In the genomic region with DNA sequence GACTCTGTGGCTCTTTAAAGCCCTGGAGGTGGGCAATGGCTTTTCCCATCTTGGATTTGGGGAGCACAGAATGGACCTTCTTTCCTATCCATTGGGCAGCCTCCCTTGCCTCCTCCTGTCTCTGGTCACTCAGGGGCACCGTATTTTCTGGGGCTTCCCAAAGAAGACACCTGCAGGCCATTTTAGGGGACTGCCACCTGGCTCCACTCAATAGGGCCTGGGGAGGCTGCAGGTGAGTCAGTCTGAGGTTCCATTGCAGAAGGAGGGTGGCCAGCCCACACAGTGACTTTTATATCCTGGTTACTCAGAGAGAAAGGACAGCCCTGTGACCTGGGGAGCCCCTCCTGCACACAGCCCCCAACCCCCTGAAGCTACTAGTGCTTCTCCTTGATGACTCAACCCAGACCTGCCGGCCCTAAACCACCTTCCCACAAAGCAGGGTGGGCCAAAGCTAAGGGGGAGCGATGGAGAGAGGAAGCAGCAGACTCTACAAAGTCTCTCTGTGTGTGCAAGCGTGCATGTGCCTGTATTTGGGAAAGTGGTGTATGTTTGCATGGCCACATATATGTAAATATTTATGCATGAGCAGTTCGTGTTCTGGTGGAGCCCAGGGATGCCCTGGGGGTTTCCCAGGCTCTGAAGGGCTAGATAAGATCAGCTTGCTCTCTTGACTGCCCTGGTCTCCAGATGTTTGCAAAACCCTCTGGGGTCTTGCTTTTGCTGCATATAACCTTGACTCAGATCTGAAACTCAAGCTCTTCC, we compare ENCODE assay signal across 9 cellular contexts. TPM values are rescaled to one million over a fixed set of nuclear protein-coding genes. Genes with fewer than 3 reads are reported as not detected.
A peak's percentile ranks its signal among the peaks of the same experiment; 100 is the strongest.
DNase-seq lines count a peak whose midpoint lies in the region; TF ChIP-seq lines count a peak whose summit lies in the region.
"Had no signal": no experiment of that assay in that cellular context is flagged by ENCODE, and none has a peak within 500 bp of the region (broad histone marks: within the 10 kb centered on the region; RNA-seq: fewer than 3 reads in every experiment).

No MANE protein-coding gene starts in this region.

- no peaks in the 10 kb centered on the region for H3K79me2 ChIP-seq in H9 (ENCODE audit: insufficient read depth, low read length)

- H3K23ac ChIP-seq in H9 (ENCODE audit: insufficient read length, low read depth, low read length) = no peak overlapping the region

- H2BK12ac ChIP-seq in H9 (ENCODE audit: insufficient read length, low read depth, low read length) = no peak overlapping the region

- no peak overlapping the region for H3K56ac ChIP-seq in H9 (ENCODE audit: insufficient read length, low read depth, low read length)

- H3K14ac ChIP-seq in H9 (ENCODE audit: insufficient read depth, low read length) = no peak overlapping the region

- H3K9ac ChIP-seq in H9 (ENCODE audit: extremely low read depth, insufficient read length, low read length) = no peak overlapping the region

- H2BK20ac ChIP-seq in H9 (ENCODE audit: low read depth, low read length, poor library complexity, severe bottlenecking) = no peak overlapping the region

- no peak overlapping the region for H2BK5ac ChIP-seq in H9 (ENCODE audit: insufficient read length, low read length)

- no peak overlapping the region for H3K18ac ChIP-seq in H9 (ENCODE audit: insufficient read length, low read depth, low read length)

- H3K36me3 Mint-ChIP-seq in H9 (ENCODE audit: insufficient read depth in 1 of 3, low read depth in 3 of 3) (no peaks in the 10 kb centered on the region), immature natural killer cell (no peaks in the 10 kb centered on the region)

- H2BK120ac ChIP-seq in H9 (ENCODE audit: low read depth, low read length, poor library complexity, severe bottlenecking) = no peak overlapping the region

- H4K8ac ChIP-seq in H9 (replicated peaks; ENCODE audit: insufficient read length, low read depth, low read length) = no peak overlapping the region

- H3K27ac ChIP-seq in H9 (ENCODE audit: insufficient read length, low read depth, low read length) = no peak overlapping the region

- no peaks in the 10 kb centered on the region for H3K9me3 ChIP-seq in H9 (ENCODE audit: control insufficient read depth, low read depth, low read length)

- H3K4me1 ChIP-seq in H9 (ENCODE audit: insufficient read depth, low read length) = peaks cover 3% of the 10 kb centered on the region; the same call in 1 of the 2 replicates

- no peak overlapping the region for H4K91ac ChIP-seq in H9 (ENCODE audit: insufficient read length, low read depth, low read length)

- no peak overlapping the region for H2AK5ac ChIP-seq in H9 (ENCODE audit: insufficient read length, low read length)

- H2BK15ac ChIP-seq in H9 (ENCODE audit: low read depth, low read length) = no peak overlapping the region

- no peak overlapping the region for H2AFZ ChIP-seq in H9 (ENCODE audit: low read length)

- TF ChIP-seq CTCF in H9 (conservative IDR thresholded peaks at IDR 0.05) = peak; percentile 38; the same call in 2 of the 3 replicates

- H3K27ac Mint-ChIP-seq in H9 (no peak overlapping the region; a peak in 1 of 7 replicates), immature natural killer cell (no peak overlapping the region)

- H3K4me2 ChIP-seq in H9 (ENCODE audit: insufficient read depth, insufficient read length, low read length) = no peak overlapping the region

- H3K9me3 Mint-ChIP-seq in H9 (no peaks in the 10 kb centered on the region), immature natural killer cell (no peaks in the 10 kb centered on the region)

- H3K4me1 Mint-ChIP-seq in H9 (peaks cover 27 to 31% of the 10 kb centered on the region in 2 experiments), immature natural killer cell (no peaks in the 10 kb centered on the region)

- H3T11ph ChIP-seq in H9 (ENCODE audit: low read length) = no peak overlapping the region

- H4K20me1 ChIP-seq in H9 (ENCODE audit: control insufficient read depth, insufficient read depth, insufficient read length) = no peaks in the 10 kb centered on the region

- H3K27me3 ChIP-seq in H9 (ENCODE audit: insufficient read depth, low read length) = no peaks in the 10 kb centered on the region

- H3K4me3 Mint-ChIP-seq in H9 (no peak overlapping the region), immature natural killer cell (no peak overlapping the region)

- no peaks in the 10 kb centered on the region for H3K79me1 ChIP-seq in H9 (ENCODE audit: insufficient read depth, low read depth, low read length, poor library complexity, severe bottlenecking)

- no peak overlapping the region for H4K5ac ChIP-seq in H9 (ENCODE audit: insufficient read length, low read depth, low read length)

- peak; percentile 6 for DNase-seq in NK-92 treated with Interleukin-12 subunit alpha and Interleukin-12 subunit beta, amount 100 ng/mL, for 24 hours (lab: John Stamatoyannopoulos, UW)
- DNase-seq in NK-92 (lab: John Stamatoyannopoulos, UW; ENCODE audit: unreplicated experiment) (no peak), H9 (peak; percentile 48), NCI-H526 (lab: John Stamatoyannopoulos, UW) (peak; percentile 84 to 85), foreskin melanocyte (peak; percentile 19), immature natural killer cell (no peak), D341Med (ENCODE audit: low spot score) (no peak), NCI-H1694 treated with DMSO at 0.1 percent for 48 hours (lab: John Stamatoyannopoulos, UW) (no peak)

- no peaks in the 10 kb centered on the region for H3K23me2 ChIP-seq in H9 (ENCODE audit: insufficient read length, low read depth, low read length, poor library complexity, severe bottlenecking)

- no peaks in the 10 kb centered on the region for H3K27me3 Mint-ChIP-seq in H9 (ENCODE audit: low read depth)
- H3K27me3 Mint-ChIP-seq in immature natural killer cell (ENCODE audit: low read depth in 3 of 3) = peaks cover 0 to 4% (median 2%) of the 10 kb centered on the region in 3 donors

- no peak overlapping the region for H3K4ac ChIP-seq in H9 (ENCODE audit: low read depth, low read length)

- WGBS in H9 (ENCODE audit: extremely low coverage, insufficient read length, low lambda C conversion rate) = no CpG with 5 or more reads among the region's 5 CpGs

RNA-seq across cellular contexts. Expression of a gene that starts 5.0 kb away (rescaled TPM):
- total RNA-seq in H9 (2021) = 1.6 and 1.7 TPM in 2 replicates
- polyA plus RNA-seq in immature natural killer cell = not detected

RNA-seq across cellular contexts. Expression of a gene that starts 18.7 kb away (rescaled TPM):
- total RNA-seq in H9 (2021) = 0.09 TPM in 1 of 2 replicates, not detected in the other
- polyA plus RNA-seq in immature natural killer cell = not detected

RNA-seq across cellular contexts. Expression of a gene that starts 27.3 kb away (rescaled TPM):
- total RNA-seq in H9 (2021) = not detected in 2 replicates
- not detected for polyA plus RNA-seq in immature natural killer cell
- polyA plus RNA-seq: adipose tissue had no signal

Comparison
In these comparisons a context has a peak if more than half of its experiments do, and no peak if none do; other contexts are left out.
1. DNase-seq: peak in NK-92 treated with Interleukin-12 subunit alpha and Interleukin-12 subunit beta, amount 100 ng/mL, for 24 hours (single experiment), H9 (single experiment), NCI-H526 (2 of 2) and foreskin melanocyte (single experiment); none in NK-92 (single experiment), immature natural killer cell (0 of 3), D341Med (single experiment) and NCI-H1694 treated with DMSO at 0.1 percent for 48 hours (single experiment).